Comparison of ENCODE assay signal across 8 cellular contexts in the genomic region with DNA sequence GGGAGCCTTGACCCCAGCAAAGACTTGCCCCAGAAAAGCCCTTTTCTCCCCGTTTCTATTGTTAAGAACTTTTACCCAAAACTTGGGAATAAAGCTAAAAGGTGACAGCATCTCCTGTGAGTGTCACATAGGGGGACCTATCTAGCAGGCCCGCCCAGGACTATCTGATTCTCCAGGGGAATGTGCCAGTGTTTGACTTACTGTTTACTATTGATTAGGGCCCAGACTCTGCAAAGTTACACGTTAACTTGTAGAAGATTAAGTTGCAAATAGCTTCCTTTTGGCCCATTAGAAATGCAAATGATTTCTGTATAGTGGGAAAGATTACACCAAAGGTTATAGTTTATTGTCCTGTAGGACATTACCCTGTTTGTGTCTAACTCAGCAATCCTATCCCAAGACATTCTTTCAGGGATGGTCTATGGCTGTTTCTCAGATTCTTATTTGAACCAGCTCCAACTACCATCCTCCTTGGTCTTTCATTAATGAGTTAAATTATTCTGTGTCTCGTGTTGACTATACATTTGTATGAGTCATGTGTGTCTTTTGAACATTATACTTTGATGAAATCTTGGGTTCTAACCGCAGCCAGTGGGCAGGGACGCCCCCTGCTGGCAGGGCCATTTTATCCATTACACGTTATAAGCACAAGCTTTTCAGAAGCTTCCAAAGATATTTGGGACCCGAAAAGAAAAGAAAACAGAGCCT.
DNase-seq lines count a peak whose midpoint lies in the region; ATAC-seq lines count a peak whose summit lies in the region.

No MANE protein-coding gene starts in this region.

- no peak overlapping the region for H3K27ac ChIP-seq in SJCRH30

- no peak for ATAC-seq in GM21360 (IDR thresholded peaks at IDR 0.05; ENCODE audit: unreplicated experiment)
- ATAC-seq in HG02970 (IDR thresholded peaks at IDR 0.05; ENCODE audit: low FRiP score, unreplicated experiment): no peak

- no peaks in the 10 kb centered on the region for H3K36me3 ChIP-seq in SJCRH30

- no peaks in the 10 kb centered on the region for H3K9me3 ChIP-seq in SJCRH30 (replicated peaks)

- H3K4me3 ChIP-seq in SJCRH30: no peak overlapping the region

- H3K27me3 ChIP-seq in SJCRH30: no peaks in the 10 kb centered on the region

- DNase-seq in activated gamma-delta T cell treated with Interleukin-2 at 50 U/mL for 16 hours (peak; percentile 47), activated gamma-delta T cell (lab: John Stamatoyannopoulos, UW) (no peak), SJCRH30 (peak; percentile 45 to 74), iris pigment epithelial cell (ENCODE audit: low read depth) (peak; percentile 21)
- peak; percentile 80 for DNase-seq in activated naive CD4-positive, alpha-beta T cell treated with anti-CD3 and anti-CD28 coated beads, Interleukin-2, amount 50 U/mL, for 16 hours
- peak; percentile 51 to 59 (median 52) for DNase-seq in stimulated activated CD4-positive, alpha-beta T cell treated with anti-CD3 and anti-CD28 coated beads, TNF-alpha, amount 100 ng/mL, for 48 hours (ENCODE audit: low read depth in 3 of 3)

- H3K4me1 ChIP-seq in SJCRH30: no peaks in the 10 kb centered on the region
